22 cellular contexts compared by ENCODE assay signal in genomic region chr16:59164461-59164860, GRCh38.
DNase-seq lines count a peak whose midpoint lies in the region; ATAC-seq, FAIRE-seq and TF ChIP-seq lines count a peak whose summit lies in the region.
"Had no signal": no experiment of that assay in that cellular context is flagged by ENCODE, and none has a peak within 500 bp of the region (broad histone marks: within the 10 kb centered on the region; RNA-seq: fewer than 3 reads in every experiment).

No MANE protein-coding gene starts in this region.

- no peaks in the 10 kb centered on the region for H3K27me3 Mint-ChIP-seq in progenitor cell of endocrine pancreas
- H3K27me3 Mint-ChIP-seq: activated naive CD4-positive, alpha-beta T cell treated with anti-CD3 and anti-CD28 coated beads, Interleukin-2, amount 10 ng/mL, durations not matched to agents 7 days and 5 days; dendritic cell treated with granulocyte-macrophage colony-stimulating factor and Interleukin-4, amounts not matched to agents 40 ng/mL and 50 ng/mL, for 4 days; stimulated activated naive CD8-positive, alpha-beta T cell treated with anti-CD3 and anti-CD28 coated beads, Interleukin-15, amount 100 ng/mL, for 72 hours had no signal

- TF ChIP-seq EP300 in SK-N-SH (IDR thresholded peaks at IDR 0.05; ENCODE audit: borderline replicate concordance in 1 of 2, low read depth in 1 of 2, low read length in 1 of 2): no peak

- no peaks in the 10 kb centered on the region for H3K9me2 ChIP-seq in SK-N-SH

- no peak overlapping the region for H3K4me3 ChIP-seq in SK-N-SH (ENCODE audit: low read depth in 2 of 2, low read length in 1 of 2)
- no peak overlapping the region for H3K4me3 ChIP-seq in endothelial cell of umbilical vein (replicated peaks in 1 of 3; ENCODE audit: insufficient read depth in 1 of 3, low read depth in 1 of 3, low read length in 3 of 3)
- no peak overlapping the region for H3K4me3 ChIP-seq in effector memory CD4-positive, alpha-beta T cell (ENCODE audit: insufficient read depth, low read depth, low read length, poor library complexity, severe bottlenecking)
- H3K4me3 ChIP-seq: body of pancreas, esophagus muscularis mucosa, SK-N-MC, upper lobe of right lung had no signal

- no TSS peak for BruUV-seq in endothelial cell of umbilical vein (replicated peaks; lab: Mats Ljungman, UMichigan)

- TF ChIP-seq CTCF in SK-N-SH (IDR thresholded peaks at IDR 0.05) (no peak), endothelial cell of umbilical vein (IDR thresholded peaks at IDR 0.05; ENCODE audit: extremely low read depth in 1 of 2, insufficient read depth in 1 of 2, low read depth in 1 of 2, low read length in 2 of 2) (no peak), progenitor cell of endocrine pancreas (IDR thresholded peaks at IDR 0.05; ENCODE audit: unreplicated experiment) (no peak)

- peaks cover 16% of the 10 kb centered on the region for H3K4me1 Mint-ChIP-seq in progenitor cell of endocrine pancreas (ENCODE audit: low read depth)
- H3K4me1 Mint-ChIP-seq: activated naive CD4-positive, alpha-beta T cell treated with anti-CD3 and anti-CD28 coated beads, Interleukin-2, amount 10 ng/mL, durations not matched to agents 7 days and 5 days; CD4-positive, CD25-positive, alpha-beta regulatory T cell; stimulated activated naive CD8-positive, alpha-beta T cell treated with anti-CD3 and anti-CD28 coated beads, Interleukin-15, amount 100 ng/mL, for 72 hours had no signal

- no peak for ATAC-seq in SK-N-SH treated with all-trans-retinoic acid at 6 μM for 48 hours
- ATAC-seq: body of pancreas; PC-3; stimulated activated naive CD8-positive, alpha-beta T cell treated with anti-CD3 and anti-CD28 coated beads, Interleukin-15, amount 100 ng/mL, for 72 hours; upper lobe of right lung had no signal

- H3K36me3 ChIP-seq in SK-N-SH (replicated peaks in 1 of 2; ENCODE audit: control insufficient read depth in 1 of 2, insufficient read depth in 2 of 2, low read length in 1 of 2) (no peaks in the 10 kb centered on the region), endothelial cell of umbilical vein (ENCODE audit: control insufficient read depth in 2 of 2, extremely low read depth in 1 of 2, insufficient read depth in 2 of 2, low read length in 2 of 2) (no peaks in the 10 kb centered on the region)
- H3K36me3 ChIP-seq in effector memory CD4-positive, alpha-beta T cell (ENCODE audit: control insufficient read depth, insufficient read depth, low read length): no peaks in the 10 kb centered on the region
- H3K36me3 ChIP-seq: esophagus muscularis mucosa, upper lobe of right lung had no signal

- no peaks in the 10 kb centered on the region for H3K27me3 ChIP-seq in SK-N-SH (ENCODE audit: insufficient read depth)
- H3K27me3 ChIP-seq in endothelial cell of umbilical vein (ENCODE audit: control insufficient read depth in 2 of 2, insufficient read depth in 2 of 2, low read length in 2 of 2): no peaks in the 10 kb centered on the region
- no peaks in the 10 kb centered on the region for H3K27me3 ChIP-seq in effector memory CD4-positive, alpha-beta T cell (replicated peaks; ENCODE audit: control insufficient read depth, insufficient read depth, low read length, poor library complexity, severe bottlenecking)
- H3K27me3 ChIP-seq: body of pancreas, esophagus muscularis mucosa, upper lobe of right lung had no signal

- H3K4me1 ChIP-seq in SK-N-SH (ENCODE audit: control insufficient read depth in 1 of 2, insufficient read depth in 2 of 2, low read depth in 1 of 2, low read length in 1 of 2) (no peaks in the 10 kb centered on the region), endothelial cell of umbilical vein (ENCODE audit: control insufficient read depth, extremely low read depth, insufficient read depth, low read length) (no peaks in the 10 kb centered on the region)
- H3K4me1 ChIP-seq in effector memory CD4-positive, alpha-beta T cell (ENCODE audit: control insufficient read depth, insufficient read depth, low read length, poor library complexity, severe bottlenecking): no peaks in the 10 kb centered on the region
- H3K4me1 ChIP-seq: body of pancreas, upper lobe of right lung had no signal

- H2AFZ ChIP-seq in SK-N-SH (ENCODE audit: low read depth) (no peak overlapping the region), endothelial cell of umbilical vein (ENCODE audit: low read depth, low read length) (no peak overlapping the region)

- H3K9ac ChIP-seq in SK-N-SH (no peak overlapping the region), endothelial cell of umbilical vein (replicated peaks; ENCODE audit: extremely low read depth, insufficient read depth, low read length) (no peak overlapping the region)

- POLR2A ChIA-PET in SK-N-SH (lab: Yijun Ruan, JAX) (no interaction called here), endothelial cell of umbilical vein (lab: Charles Lee) (interaction anchor here (0.6 kb wide), 1 partner anchor 157 kb away, joined by 3 read pairs; no protein-coding TSS in a partner anchor)

- H3K9me3 ChIP-seq in SK-N-SH (no peaks in the 10 kb centered on the region), endothelial cell of umbilical vein (replicated peaks; ENCODE audit: control insufficient read depth, insufficient read depth, low read length) (no peaks in the 10 kb centered on the region)
- H3K9me3 ChIP-seq in effector memory CD4-positive, alpha-beta T cell (ENCODE audit: control insufficient read depth, low read length): no peaks in the 10 kb centered on the region
- H3K9me3 ChIP-seq: body of pancreas, esophagus muscularis mucosa, upper lobe of right lung had no signal

- no peak overlapping the region for H3K27ac Mint-ChIP-seq in progenitor cell of endocrine pancreas
- H3K27ac Mint-ChIP-seq: activated naive CD4-positive, alpha-beta T cell treated with anti-CD3 and anti-CD28 coated beads, Interleukin-2, amount 10 ng/mL, durations not matched to agents 7 days and 5 days; CD4-positive, CD25-positive, alpha-beta regulatory T cell; dendritic cell treated with granulocyte-macrophage colony-stimulating factor and Interleukin-4, amounts not matched to agents 40 ng/mL and 50 ng/mL, for 4 days; stimulated activated naive CD8-positive, alpha-beta T cell treated with anti-CD3 and anti-CD28 coated beads, Interleukin-15, amount 100 ng/mL, for 72 hours had no signal

- WGBS in SK-N-SH (ENCODE audit: low lambda C conversion rate): 18% methylated on average over 2 of the region's 2 CpGs

- H4K20me1 ChIP-seq in SK-N-SH (ENCODE audit: insufficient read depth): no peaks in the 10 kb centered on the region
- no peaks in the 10 kb centered on the region for H4K20me1 ChIP-seq in endothelial cell of umbilical vein (replicated peaks; ENCODE audit: control insufficient read depth, extremely low read depth, insufficient read depth, low read length)

- intact Hi-C loops in endothelial cell of umbilical vein (cut with micrococcal nuclease): no loop called here

- dilution Hi-C loops in endothelial cell of umbilical vein (cut with MboI; ENCODE audit: extremely low pct_ligation_motif_present, low sequenced_read_pairs): no loop called here

- H3K9me1 ChIP-seq in endothelial cell of umbilical vein (replicated peaks; ENCODE audit: control insufficient read depth, extremely low read depth, insufficient read depth, low read length): no peaks in the 10 kb centered on the region

- H3K27ac ChIP-seq in SK-N-SH (ENCODE audit: low read depth in 2 of 2, low read length in 1 of 2): no peak overlapping the region
- H3K27ac ChIP-seq in endothelial cell of umbilical vein (ENCODE audit: insufficient read depth, low read depth, low read length): no peak overlapping the region
- H3K27ac ChIP-seq in effector memory CD4-positive, alpha-beta T cell (ENCODE audit: insufficient read depth, low read length, poor library complexity, severe bottlenecking): no peak overlapping the region
- H3K27ac ChIP-seq: body of pancreas, esophagus muscularis mucosa, SK-N-MC, upper lobe of right lung had no signal

- H3K4me2 ChIP-seq in SK-N-SH (no peak overlapping the region), endothelial cell of umbilical vein (ENCODE audit: insufficient read depth, low read length) (no peak overlapping the region)

- CTCF ChIA-PET in SK-N-SH (lab: Yijun Ruan, JAX): no interaction called here
- CTCF ChIA-PET in endothelial cell of umbilical vein (lab: Charles Lee): interaction anchor here (1.0 to 1.1 kb wide), 2 partner anchors 34 to 321 kb away, joined by 3 to 4 read pairs; no protein-coding TSS in a partner anchor

- DNase-seq in SK-N-SH (no peak), RKO (ENCODE audit: low spot score) (peak; percentile 31), endothelial cell of umbilical vein (ENCODE audit: low read depth, low spot score) (peak; percentile 15), progenitor cell of endocrine pancreas (ENCODE audit: low spot score, unreplicated experiment) (peak; percentile 35), CD1c-positive myeloid dendritic cell (ENCODE audit: extremely low spot score) (no peak), DMS114 treated with DMSO at 0.1 percent for 48 hours (lab: John Stamatoyannopoulos, UW; ENCODE audit: unreplicated experiment) (no peak)
- DNase-seq in effector memory CD4-positive, alpha-beta T cell: no peak
- DNase-seq: activated naive CD4-positive, alpha-beta T cell treated with anti-CD3 and anti-CD28 coated beads, Interleukin-2, amount 10 ng/mL, durations not matched to agents 7 days and 5 days; body of pancreas; CD4-positive, CD25-positive, alpha-beta regulatory T cell; head of caudate nucleus; islet precursor cell; MM.1S; PC-3; retina; stimulated activated naive CD8-positive, alpha-beta T cell treated with anti-CD3 and anti-CD28 coated beads, Interleukin-15, amount 100 ng/mL, for 72 hours; upper lobe of right lung had no signal

- TF ChIP-seq RAD21 in SK-N-SH (IDR thresholded peaks at IDR 0.05; ENCODE audit: low read length): no peak

- H3K36me3 Mint-ChIP-seq in progenitor cell of endocrine pancreas (ENCODE audit: insufficient read depth): no peaks in the 10 kb centered on the region
- H3K36me3 Mint-ChIP-seq: activated naive CD4-positive, alpha-beta T cell treated with anti-CD3 and anti-CD28 coated beads, Interleukin-2, amount 10 ng/mL, durations not matched to agents 7 days and 5 days; CD4-positive, CD25-positive, alpha-beta regulatory T cell had no signal

- H3F3A ChIP-seq in SK-N-SH (replicated peaks; ENCODE audit: insufficient read depth): no peaks in the 10 kb centered on the region

- FAIRE-seq in endothelial cell of umbilical vein (lab: Jason Lieb, UNC): no peak
- FAIRE-seq: A204.1 had no signal

- no peak for TF ChIP-seq POLR2A in endothelial cell of umbilical vein (IDR thresholded peaks at IDR 0.05; ENCODE audit: low read depth, low read length)

- H3K79me2 ChIP-seq in SK-N-SH (ENCODE audit: insufficient read depth) (no peaks in the 10 kb centered on the region), endothelial cell of umbilical vein (ENCODE audit: control insufficient read depth, insufficient read depth, low read length) (no peaks in the 10 kb centered on the region)

- no peaks in the 10 kb centered on the region for H3K9me3 Mint-ChIP-seq in progenitor cell of endocrine pancreas (ENCODE audit: low read depth)
- H3K9me3 Mint-ChIP-seq: activated naive CD4-positive, alpha-beta T cell treated with anti-CD3 and anti-CD28 coated beads, Interleukin-2, amount 10 ng/mL, durations not matched to agents 7 days and 5 days; dendritic cell treated with granulocyte-macrophage colony-stimulating factor and Interleukin-4, amounts not matched to agents 40 ng/mL and 50 ng/mL, for 4 days had no signal

- H3K4me3 Mint-ChIP-seq in progenitor cell of endocrine pancreas (ENCODE audit: low read depth): no peak overlapping the region
- H3K4me3 Mint-ChIP-seq: activated naive CD4-positive, alpha-beta T cell treated with anti-CD3 and anti-CD28 coated beads, Interleukin-2, amount 10 ng/mL, durations not matched to agents 7 days and 5 days; CD4-positive, CD25-positive, alpha-beta regulatory T cell; dendritic cell treated with granulocyte-macrophage colony-stimulating factor and Interleukin-4, amounts not matched to agents 40 ng/mL and 50 ng/mL, for 4 days; stimulated activated naive CD8-positive, alpha-beta T cell treated with anti-CD3 and anti-CD28 coated beads, Interleukin-15, amount 100 ng/mL, for 72 hours had no signal

Comparison
In these comparisons a context has a peak if more than half of its experiments do, and no peak if none do; other contexts are left out.
1. DNase-seq: peak in RKO (single experiment), endothelial cell of umbilical vein (single experiment) and progenitor cell of endocrine pancreas (single experiment); none in SK-N-SH (single experiment), CD1c-positive myeloid dendritic cell (single experiment), DMS114 treated with DMSO at 0.1 percent for 48 hours (single experiment) and effector memory CD4-positive, alpha-beta T cell (0 of 3).